In genomic region chr7:66535414-66536329, GRCh38 we compare ENCODE assay signal across 1 cellular context.
TF ChIP-seq lines count a peak whose summit lies in the region.

No MANE protein-coding gene starts in this region.

TF ChIP-seq in K562, 482 proteins besides CTCF, POLR2A, EP300 and RAD21 (continued from another document):
- TF ChIP-seq CHD7 (IDR thresholded peaks at IDR 0.05; ENCODE audit: low read depth, low read length) (no peak), NFATC3 (IDR thresholded peaks at IDR 0.05) (no peak), U2AF1 (optimal IDR thresholded peaks at IDR 0.05; ENCODE audit: low read depth, low read length) (no peak), HDAC2 (IDR thresholded peaks at IDR 0.05) (peak; percentile 41; the same call in 1 of the 2 replicates), TEAD2 (tag; IDR thresholded peaks at IDR 0.05) (no peak), NFIC (IDR thresholded peaks at IDR 0.05) (0 out of 2 replicates have a peak, but pooled peaks have one; percentile 32), SPI1 (IDR thresholded peaks at IDR 0.05; ENCODE audit: borderline replicate concordance, low read depth, low read length) (no peak), JUND (IDR thresholded peaks at IDR 0.05; ENCODE audit: borderline replicate concordance, low read depth, low read length) (no peak), JUND (tag; IDR thresholded peaks at IDR 0.05; ENCODE audit: borderline replicate concordance, low read depth, low read length) (0 out of 3 replicates have a peak, but pooled peaks have one; percentile 11), SAFB2 (IDR thresholded peaks at IDR 0.05; ENCODE audit: borderline replicate concordance, low read depth, low read length, severe bottlenecking) (no peak), GATA2 (CRISPR knock-in tag; IDR thresholded peaks at IDR 0.05) (peak; percentile 42; the same call in 1 of the 2 replicates), HLTF (IDR thresholded peaks at IDR 0.05) (no peak), MITF (IDR thresholded peaks at IDR 0.05) (no peak), NR4A1 (CRISPR knock-in tag; IDR thresholded peaks at IDR 0.05) (no peak), NR4A1 (tag; IDR thresholded peaks at IDR 0.05) (no peak), ZBTB11 (CRISPR knock-in tag; IDR thresholded peaks at IDR 0.05) (no peak), PTBP1 (IDR thresholded peaks at IDR 0.05; ENCODE audit: low read depth, low read length) (0 out of 2 replicates have a peak, but pooled peaks have one; percentile 50), ZNF124 (CRISPR knock-in tag; IDR thresholded peaks at IDR 0.05) (no peak)
